ENCODE assay signal across 16 cellular contexts in genomic region chr5:24368121-24368520, GRCh38.
"Had no signal": no experiment of that assay in that cellular context is flagged by ENCODE, and none has a peak within 500 bp of the region (broad histone marks: within the 10 kb centered on the region; RNA-seq: fewer than 3 reads in every experiment).

No MANE protein-coding gene starts in this region.

- H3K4me3 ChIP-seq: breast epithelium, dorsolateral prefrontal cortex, esophagus muscularis mucosa, lower lobe of right lung had no signal

- H3K4me1 Mint-ChIP-seq: immature natural killer cell, naive B cell had no signal

- H3K4me3 Mint-ChIP-seq: activated CD8-positive, alpha-beta T cell treated with anti-CD3 and anti-CD28 coated beads, Interleukin-2, amount 10 ng/mL, durations not matched to agents 7 days and 5 days; activated T-helper 1 cell treated with anti-CD3 and anti-CD28 coated beads, Interleukin-12 subunit alpha, Interleukin-12 subunit beta, Interleukin-2, Interleukin-4 antibody, amounts not matched to agents 30 ng/mL and 10 ng/mL and 1 ng/mL, durations not matched to agents 14 hours and 24 hours and 36 hours; immature natural killer cell; naive B cell had no signal

- H3K36me3 Mint-ChIP-seq: naive B cell had no signal

- ATAC-seq: activated CD8-positive, alpha-beta T cell treated with anti-CD3 and anti-CD28 coated beads, Interleukin-2, amount 10 ng/mL, durations not matched to agents 7 days and 5 days; lower lobe of right lung; right cardiac atrium had no signal

- H3K4me1 ChIP-seq: breast epithelium, esophagus muscularis mucosa, lower lobe of right lung had no signal

- H3K9me3 ChIP-seq: breast epithelium, esophagus muscularis mucosa, lower lobe of right lung had no signal

- H3K27me3 ChIP-seq: breast epithelium, dorsolateral prefrontal cortex, esophagus muscularis mucosa had no signal

- H3K36me3 ChIP-seq: breast epithelium, esophagus muscularis mucosa, lower lobe of right lung had no signal

- DNase-seq: activated CD4-positive, alpha-beta T cell treated with anti-CD3 and anti-CD28 coated beads for 4 hours; activated CD8-positive, alpha-beta memory T cell treated with anti-CD3 and anti-CD28 coated beads, Interleukin-2, amount 50 U/mL, for 48 hours; activated CD8-positive, alpha-beta T cell treated with anti-CD3 and anti-CD28 coated beads, Interleukin-2, amount 10 ng/mL, durations not matched to agents 7 days and 5 days; activated naive CD4-positive, alpha-beta T cell; aorta; dorsolateral prefrontal cortex; immature natural killer cell; lower lobe of right lung; midbrain; naive B cell; nucleus accumbens; right cardiac atrium; small intestine had no signal

- H3K27me3 Mint-ChIP-seq: naive B cell had no signal

- H3K27ac Mint-ChIP-seq: activated CD8-positive, alpha-beta T cell treated with anti-CD3 and anti-CD28 coated beads, Interleukin-2, amount 10 ng/mL, durations not matched to agents 7 days and 5 days; activated T-helper 1 cell treated with anti-CD3 and anti-CD28 coated beads, Interleukin-12 subunit alpha, Interleukin-12 subunit beta, Interleukin-2, Interleukin-4 antibody, amounts not matched to agents 30 ng/mL and 10 ng/mL and 1 ng/mL, durations not matched to agents 14 hours and 24 hours and 36 hours; immature natural killer cell; naive B cell had no signal

- H3K27ac ChIP-seq: breast epithelium, dorsolateral prefrontal cortex, esophagus muscularis mucosa, lower lobe of right lung had no signal
